Comparison of ENCODE assay signal across 24 cellular contexts in the genomic region with DNA sequence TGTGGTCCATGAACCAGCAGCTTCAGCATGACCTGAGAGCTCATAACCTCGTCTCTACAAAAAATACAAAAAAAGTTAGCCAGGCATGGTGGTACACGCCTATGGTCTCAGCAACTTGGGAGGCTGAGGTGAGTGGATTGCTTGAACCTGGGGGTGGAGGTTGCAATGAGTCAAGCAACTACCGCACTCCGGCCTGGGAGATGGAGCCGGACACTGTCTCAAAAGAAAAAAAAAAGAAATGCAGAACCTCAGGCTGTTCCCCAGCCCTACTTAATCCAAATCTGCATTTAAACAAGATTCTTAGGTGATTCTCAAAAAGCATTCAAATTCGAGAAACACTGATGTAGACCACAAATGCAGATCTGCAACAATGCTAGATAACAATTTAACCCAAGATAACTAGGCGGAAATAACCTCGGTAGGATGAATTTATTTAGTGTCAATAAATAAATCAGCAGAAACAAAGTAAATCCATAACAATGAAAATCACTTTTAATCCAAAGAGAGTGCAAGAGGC.
"Had no signal": no experiment of that assay in that cellular context is flagged by ENCODE, and none has a peak within 500 bp of the region (broad histone marks: within the 10 kb centered on the region; RNA-seq: fewer than 3 reads in every experiment).

No MANE protein-coding gene starts in this region.

- H3K36me3 ChIP-seq: left lung, prostate gland, sigmoid colon, tibial artery, upper lobe of left lung had no signal

- H3K4me3 Mint-ChIP-seq: effector memory CD8-positive, alpha-beta T cell; mesothelial cell of epicardium; naive B cell; natural killer cell treated with Interleukin-12 subunit alpha and Interleukin-12 subunit beta and Interleukin-15 and Interleukin-18, amount 100 ng/mL, for 72 hours; neural crest cell; stimulated activated memory B cell treated with anti-CD40 and anti-IgM and Interleukin-4, amounts not matched to agents 10 μg/mL and 1 μg/mL and 100 μg/mL, for 72 hours had no signal

- H3K9me3 ChIP-seq: left lung, mucosa of descending colon, prostate gland, sigmoid colon, testis, tibial artery, upper lobe of left lung had no signal

- H2AFZ ChIP-seq: parathyroid adenoma had no signal

- DNase-seq: cortex of kidney; effector memory CD8-positive, alpha-beta T cell; erythroblast; hypothalamus; left cardiac atrium; left lung; mesenchymal stem cell; mucosa of descending colon; naive B cell; right cardiac atrium; sigmoid colon; stimulated activated CD4-positive, alpha-beta T cell treated with anti-CD3 and anti-CD28 coated beads, Interleukin-2, amount 100 ng/mL, for 24 hours; stimulated activated CD4-positive, alpha-beta T cell treated with anti-CD3 and anti-CD28 coated beads, Interleukin-4, amount 100 ng/mL, for 4 hours; stimulated activated naive CD8-positive, alpha-beta T cell treated with anti-CD3 and anti-CD28 coated beads, Interleukin-15, Interleukin-2, amounts not matched to agents 100 U/mL and 50 U/mL, for 24 hours; substantia nigra; testis; tibial artery; upper lobe of left lung had no signal

- H3K27ac Mint-ChIP-seq: effector memory CD8-positive, alpha-beta T cell; mesothelial cell of epicardium; naive B cell; natural killer cell treated with Interleukin-12 subunit alpha and Interleukin-12 subunit beta and Interleukin-15 and Interleukin-18, amount 100 ng/mL, for 72 hours; stimulated activated memory B cell treated with anti-CD40 and anti-IgM and Interleukin-4, amounts not matched to agents 10 μg/mL and 1 μg/mL and 100 μg/mL, for 72 hours had no signal

- H3K36me3 Mint-ChIP-seq: mesothelial cell of epicardium; naive B cell; natural killer cell treated with Interleukin-12 subunit alpha and Interleukin-12 subunit beta and Interleukin-15 and Interleukin-18, amount 100 ng/mL, for 72 hours; stimulated activated memory B cell treated with anti-CD40 and anti-IgM and Interleukin-4, amounts not matched to agents 10 μg/mL and 1 μg/mL and 100 μg/mL, for 72 hours had no signal

- H3K79me2 ChIP-seq: parathyroid adenoma had no signal

- H3K4me1 Mint-ChIP-seq: naive B cell; stimulated activated memory B cell treated with anti-CD40 and anti-IgM and Interleukin-4, amounts not matched to agents 10 μg/mL and 1 μg/mL and 100 μg/mL, for 72 hours had no signal

- ATAC-seq: effector memory CD8-positive, alpha-beta T cell; left cardiac atrium; left lung; mucosa of descending colon; natural killer cell treated with Interleukin-12 subunit alpha and Interleukin-12 subunit beta and Interleukin-15 and Interleukin-18, amount 100 ng/mL, for 72 hours; right cardiac atrium; stimulated activated memory B cell treated with anti-CD40 and anti-IgM and Interleukin-4, amounts not matched to agents 10 μg/mL and 1 μg/mL and 100 μg/mL, for 72 hours; stimulated activated naive CD8-positive, alpha-beta T cell treated with anti-CD3 and anti-CD28 coated beads, Interleukin-15, Interleukin-2, amounts not matched to agents 100 U/mL and 50 U/mL, for 24 hours had no signal

- H3K27me3 ChIP-seq: left lung, sigmoid colon, testis, tibial artery, upper lobe of left lung had no signal

- H3K4me1 ChIP-seq: left lung, parathyroid adenoma, prostate gland, testis had no signal

- H3K27ac ChIP-seq: left lung, parathyroid adenoma, prostate gland, sigmoid colon, testis, tibial artery, upper lobe of left lung had no signal

- H3K9ac ChIP-seq: parathyroid adenoma had no signal

- H3K4me3 ChIP-seq: left lung, mucosa of descending colon, prostate gland, sigmoid colon, testis, tibial artery, upper lobe of left lung had no signal

- H3K9me3 Mint-ChIP-seq: effector memory CD8-positive, alpha-beta T cell; mesothelial cell of epicardium; naive B cell; natural killer cell treated with Interleukin-12 subunit alpha and Interleukin-12 subunit beta and Interleukin-15 and Interleukin-18, amount 100 ng/mL, for 72 hours; neural crest cell; stimulated activated memory B cell treated with anti-CD40 and anti-IgM and Interleukin-4, amounts not matched to agents 10 μg/mL and 1 μg/mL and 100 μg/mL, for 72 hours had no signal
